Comparison of ENCODE assay signal across 1 cellular context in the genomic region with DNA sequence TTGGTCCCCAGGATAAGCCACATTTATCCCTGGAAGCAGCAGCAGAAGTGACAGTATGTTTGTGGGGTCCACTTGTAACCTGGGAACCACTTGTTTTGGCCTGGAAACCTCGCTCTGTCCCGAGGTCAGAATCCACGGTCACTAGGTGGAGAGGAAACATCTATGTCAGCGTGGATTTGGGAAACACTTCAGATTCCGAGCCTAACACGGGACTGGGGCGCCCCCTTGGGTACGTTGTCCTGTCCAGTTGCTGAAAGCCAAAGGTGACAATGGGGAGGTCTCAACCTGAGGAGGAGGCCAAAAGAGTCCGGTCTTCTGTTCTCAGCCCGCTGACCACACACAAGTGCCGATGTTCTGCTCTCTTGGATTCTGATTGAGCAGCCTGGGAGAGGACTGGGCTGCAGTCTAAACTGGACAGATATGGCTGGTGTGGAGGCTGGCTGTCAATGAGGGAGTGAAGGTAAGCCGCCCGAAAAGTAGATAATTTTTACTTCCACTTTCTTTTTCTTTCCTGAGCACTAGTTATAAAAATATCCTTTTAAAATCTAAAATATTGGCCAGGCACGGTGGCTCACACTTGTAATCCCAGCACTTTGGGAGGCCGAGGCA.
TF ChIP-seq lines count a peak whose summit lies in the region.

No MANE protein-coding gene starts in this region.

TF ChIP-seq in H1, 55 proteins besides CTCF, POLR2A, EP300 and RAD21:
- TF ChIP-seq CREB1 (IDR thresholded peaks at IDR 0.05) (peak; percentile 29; the same call in 1 of the 2 replicates), RFX5 (IDR thresholded peaks at IDR 0.05; ENCODE audit: borderline replicate concordance, low read depth, low read length) (peak; percentile 79), ASH2L (IDR thresholded peaks at IDR 0.05; ENCODE audit: low read length) (no peak), BACH1 (IDR thresholded peaks at IDR 0.05; ENCODE audit: low read length) (peak; percentile 60; the same call in 1 of the 2 replicates)
